8 cellular contexts compared by ENCODE assay signal in genomic region chr2:213934560-213934959, GRCh38.
DNase-seq lines count a peak whose midpoint lies in the region; ATAC-seq lines count a peak whose summit lies in the region.

No MANE protein-coding gene starts in this region.

- H3K4me3 ChIP-seq in Jurkat, Clone E6-1 (ENCODE audit: low read length), result no peak overlapping the region

- peak; percentile 47 for DNase-seq in NOMO-1 treated with DMSO at 0.1 percent for 48 hours (lab: John Stamatoyannopoulos, UW; ENCODE audit: unreplicated experiment)
- DNase-seq in NOMO-1 treated with dmso at 0.1 percent for 144 hours (lab: John Stamatoyannopoulos, UW; ENCODE audit: unreplicated experiment), result no peak
- peak; percentile 40 for DNase-seq in Jurkat, Clone E6-1 (ENCODE audit: low read depth, low spot score)
- DNase-seq in dermis microvascular lymphatic vessel endothelial cell (ENCODE audit: low read depth in 2 of 2), result peak; percentile 3 to 7
- DNase-seq in stromal cell of bone marrow (ENCODE audit: low read depth), result peak; percentile 6
- no peak for DNase-seq in 8988T
- no peak for DNase-seq in NCI-H187 treated with DMSO at 0.1 percent for 48 hours (lab: John Stamatoyannopoulos, UW)

- ATAC-seq in GM21737 (IDR thresholded peaks at IDR 0.05; ENCODE audit: unreplicated experiment), result peak; percentile 95

Comparison
In these comparisons a context has a peak if more than half of its experiments do, and no peak if none do; other contexts are left out.
1. DNase-seq: peak in NOMO-1 treated with DMSO at 0.1 percent for 48 hours (single experiment), Jurkat, Clone E6-1 (single experiment), dermis microvascular lymphatic vessel endothelial cell (2 of 2) and stromal cell of bone marrow (single experiment); none in NOMO-1 treated with dmso at 0.1 percent for 144 hours (single experiment), 8988T (single experiment) and NCI-H187 treated with DMSO at 0.1 percent for 48 hours (single experiment).